ENCODE assay signal across 17 cellular contexts in the genomic region with DNA sequence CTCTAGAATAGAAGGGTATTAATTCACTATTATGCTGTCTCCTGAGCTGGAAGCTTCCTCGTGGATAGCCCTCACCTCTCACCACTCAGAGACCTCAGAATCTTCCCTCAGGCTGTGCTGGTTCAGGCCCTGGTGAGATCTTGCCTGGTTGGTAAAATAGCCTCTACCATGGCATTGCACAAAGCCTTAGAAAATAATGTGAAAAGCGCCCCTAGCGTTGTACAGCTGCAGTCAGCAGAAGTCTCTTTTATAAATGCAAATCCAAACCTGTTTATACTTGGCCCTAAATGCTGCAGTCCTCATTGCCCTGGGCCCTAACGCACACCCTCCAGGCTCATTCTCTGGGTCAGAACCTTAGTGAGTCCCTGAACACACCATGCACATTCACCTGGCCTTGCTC.
A peak's percentile ranks its signal among the peaks of the same experiment; 100 is the strongest.
DNase-seq lines count a peak whose midpoint lies in the region; ATAC-seq, FAIRE-seq and TF ChIP-seq lines count a peak whose summit lies in the region.
"Had no signal": no experiment of that assay in that cellular context is flagged by ENCODE, and none has a peak within 500 bp of the region (broad histone marks: within the 10 kb centered on the region; RNA-seq: fewer than 3 reads in every experiment).

No MANE protein-coding gene starts in this region.

- H2AFZ ChIP-seq in GM23338 (peak overlapping the region; percentile 38; the same call in 1 of the 2 replicates), OCI-LY7 (ENCODE audit: low read length) (no peak overlapping the region)
- H2AFZ ChIP-seq: GM23248 had no signal

- H3K36me3 ChIP-seq in GM23338 (ENCODE audit: insufficient read depth), result no peaks in the 10 kb centered on the region
- no peaks in the 10 kb centered on the region for H3K36me3 ChIP-seq in OCI-LY7 (ENCODE audit: insufficient read depth, low read length)
- H3K36me3 ChIP-seq in kidney (ENCODE audit: control insufficient read depth in 1 of 2, insufficient read depth in 2 of 2, low read length in 2 of 2), result no peaks in the 10 kb centered on the region

- no peaks in the 10 kb centered on the region for H3K36me3 Mint-ChIP-seq in GM23338 (ENCODE audit: low read depth)
- H3K36me3 Mint-ChIP-seq in CD4-positive, alpha-beta T cell (ENCODE audit: low read depth), result no peaks in the 10 kb centered on the region
- H3K36me3 Mint-ChIP-seq: activated naive CD8-positive, alpha-beta T cell; mesothelial cell of epicardium; stimulated activated effector memory CD8-positive, alpha-beta T cell treated with anti-CD3 and anti-CD28 coated beads, Interleukin-12 subunit alpha, Interleukin-12 subunit beta, amount 100 ng/mL, for 72 hours had no signal

- TF ChIP-seq CTCF in AG04450 (IDR thresholded peaks at IDR 0.05; ENCODE audit: low read depth, low read length) (0 out of 2 replicates have a peak, but pooled peaks have one; percentile 3), GM23338 (conservative IDR thresholded peaks at IDR 0.05; ENCODE audit: low read depth in 2 of 2) (peak; percentile 32 to 46; a peak in 3 of 4 replicates), OCI-LY7 (conservative IDR thresholded peaks at IDR 0.05; ENCODE audit: low read length) (peak; percentile 59; the same call in 1 of the 2 replicates), epithelial cell of esophagus (IDR thresholded peaks at IDR 0.05; ENCODE audit: insufficient read depth, low read depth, low read length, missing control alignments) (no peak), kidney (IDR thresholded peaks at IDR 0.05; ENCODE audit: borderline replicate concordance, extremely low read depth, insufficient read depth) (no peak)
- no peak for TF ChIP-seq CTCF in CD4-positive, alpha-beta T cell (IDR thresholded peaks at IDR 0.05)

- POLR2A ChIA-PET in AG04450 (lab: Yijun Ruan, JAX) (no interaction called here), OCI-LY7 (lab: Charles Lee) (interaction anchor here (0.5 kb wide), 1 partner anchor 1052 kb away, joined by 7 read pairs; no protein-coding TSS in a partner anchor)
- POLR2A ChIA-PET in CD4-positive, alpha-beta T cell (lab: Charles Lee), result no interaction called here

- H3K9me2 ChIP-seq in GM23338 (ENCODE audit: insufficient read depth), result no peaks in the 10 kb centered on the region
- H3K9me2 ChIP-seq in OCI-LY7 (ENCODE audit: insufficient read depth, low read length), result no peaks in the 10 kb centered on the region

- no peak overlapping the region for H3K27ac Mint-ChIP-seq in GM23338
- no peak overlapping the region for H3K27ac Mint-ChIP-seq in CD4-positive, alpha-beta T cell
- H3K27ac Mint-ChIP-seq: activated naive CD8-positive, alpha-beta T cell; mesothelial cell of epicardium; stimulated activated effector memory CD8-positive, alpha-beta T cell treated with anti-CD3 and anti-CD28 coated beads, Interleukin-12 subunit alpha, Interleukin-12 subunit beta, amount 100 ng/mL, for 72 hours had no signal

- peak; percentile 33; the same call in 2 of the 3 replicates for ATAC-seq in GM23338
- ATAC-seq in CD4-positive, alpha-beta T cell (ENCODE audit: poor library complexity), result no peak
- no peak for ATAC-seq in GM19395 (IDR thresholded peaks at IDR 0.05; ENCODE audit: unreplicated experiment)
- ATAC-seq: stimulated activated effector memory CD8-positive, alpha-beta T cell treated with anti-CD3 and anti-CD28 coated beads, Interleukin-12 subunit alpha, Interleukin-12 subunit beta, amount 100 ng/mL, for 72 hours had no signal

- H3K9me3 ChIP-seq in AG04450 (ENCODE audit: control insufficient read depth, insufficient read depth, low read length) (no peaks in the 10 kb centered on the region; the same call in 1 of the 2 replicates), OCI-LY7 (ENCODE audit: low read length) (no peaks in the 10 kb centered on the region), kidney (ENCODE audit: control insufficient read depth in 1 of 2, low read length in 2 of 2) (no peaks in the 10 kb centered on the region)
- H3K9me3 ChIP-seq in CD4-positive, alpha-beta T cell (ENCODE audit: control insufficient read depth, low read length), result no peaks in the 10 kb centered on the region

- FAIRE-seq in kidney (lab: Jason Lieb, UNC), result no peak
- FAIRE-seq: islet of Langerhans had no signal

- intact Hi-C loops in OCI-LY7 (cut with micrococcal nuclease; ENCODE audit: unreplicated experiment) (no loop called here), kidney (cut with DNase I) (no loop called here)
- intact Hi-C loops in CD4-positive, alpha-beta T cell (cut with DNase I, micrococcal nuclease), result no loop called here

- H4K20me1 ChIP-seq in GM23338 (replicated peaks; ENCODE audit: insufficient read depth) (no peaks in the 10 kb centered on the region), OCI-LY7 (ENCODE audit: insufficient read depth, low read length) (no peaks in the 10 kb centered on the region)

- H3K9me3 Mint-ChIP-seq in GM23338, result no peaks in the 10 kb centered on the region
- no peaks in the 10 kb centered on the region for H3K9me3 Mint-ChIP-seq in CD4-positive, alpha-beta T cell
- H3K9me3 Mint-ChIP-seq: stimulated activated effector memory CD8-positive, alpha-beta T cell treated with anti-CD3 and anti-CD28 coated beads, Interleukin-12 subunit alpha, Interleukin-12 subunit beta, amount 100 ng/mL, for 72 hours had no signal

- no peak overlapping the region for H3K4me3 Mint-ChIP-seq in GM23338
- no peak overlapping the region for H3K4me3 Mint-ChIP-seq in CD4-positive, alpha-beta T cell
- H3K4me3 Mint-ChIP-seq: activated naive CD8-positive, alpha-beta T cell; mesothelial cell of epicardium; stimulated activated effector memory CD8-positive, alpha-beta T cell treated with anti-CD3 and anti-CD28 coated beads, Interleukin-12 subunit alpha, Interleukin-12 subunit beta, amount 100 ng/mL, for 72 hours had no signal

- H3K4me3 ChIP-seq in AG04450 (ENCODE audit: low read depth, low read length), result no peak overlapping the region
- H3K4me3 ChIP-seq in GM23338, result no peak overlapping the region
- no peak overlapping the region for H3K4me3 ChIP-seq in OCI-LY7 (ENCODE audit: low read depth, low read length, poor library complexity, severe bottlenecking)
- H3K4me3 ChIP-seq in epithelial cell of esophagus (ENCODE audit: low read length), result no peak overlapping the region
- H3K4me3 ChIP-seq in kidney (ENCODE audit: low read length in 2 of 2), result no peak overlapping the region
- H3K4me3 ChIP-seq: GM23248 had no signal

- H3F3A ChIP-seq in GM23338 (replicated peaks; ENCODE audit: low read depth), result no peaks in the 10 kb centered on the region

- H3K27me3 Mint-ChIP-seq in GM23338 (ENCODE audit: insufficient read depth, low read depth, poor library complexity), result peaks cover 10% of the 10 kb centered on the region
- H3K27me3 Mint-ChIP-seq in CD4-positive, alpha-beta T cell, result no peaks in the 10 kb centered on the region

- BruUV-seq in OCI-LY7 (replicated peaks; lab: Mats Ljungman, UMichigan), result no TSS peak

- H3K4me1 Mint-ChIP-seq in GM23338, result peaks cover 7% of the 10 kb centered on the region; the same call in 2 of the 3 replicates
- no peaks in the 10 kb centered on the region for H3K4me1 Mint-ChIP-seq in CD4-positive, alpha-beta T cell (ENCODE audit: low read depth)
- H3K4me1 Mint-ChIP-seq: mesothelial cell of epicardium; stimulated activated effector memory CD8-positive, alpha-beta T cell treated with anti-CD3 and anti-CD28 coated beads, Interleukin-12 subunit alpha, Interleukin-12 subunit beta, amount 100 ng/mL, for 72 hours had no signal

- CTCF ChIA-PET in AG04450 (lab: Charles Lee) (interaction anchor here (0.8 kb wide), 1 partner anchor 170 kb away, joined by 3 read pairs; no protein-coding TSS in a partner anchor), OCI-LY7 (lab: Charles Lee; ENCODE audit: unreplicated experiment) (no interaction called here)
- CTCF ChIA-PET in CD4-positive, alpha-beta T cell (lab: Charles Lee), result no interaction called here

- H3K27me3 ChIP-seq in AG04450 (ENCODE audit: control insufficient read depth, insufficient read depth, low read length), result no peaks in the 10 kb centered on the region
- H3K27me3 ChIP-seq in GM23338 (ENCODE audit: insufficient read depth), result no peaks in the 10 kb centered on the region
- H3K27me3 ChIP-seq in CD4-positive, alpha-beta T cell (ENCODE audit: control insufficient read depth, insufficient read depth, low read length), result no peaks in the 10 kb centered on the region

- DNase-seq in AG04450 (ENCODE audit: low read depth, low spot score), result no peak
- peak; percentile 36 for DNase-seq in GM23338 (ENCODE audit: low spot score)
- DNase-seq in OCI-LY7 (ENCODE audit: low spot score), result peak; percentile 3
- DNase-seq in epithelial cell of esophagus (ENCODE audit: low read depth), result peak; percentile 2
- DNase-seq in CD4-positive, alpha-beta T cell, result no peak
- no peak for DNase-seq in kidney
- DNase-seq in NCI-H2107 treated with DMSO at 0.1 percent for 48 hours (lab: John Stamatoyannopoulos, UW; ENCODE audit: unreplicated experiment), result no peak
- DNase-seq: activated T-cell treated with anti-CD3 and anti-CD28 coated beads for 4 hours, DMS153, GM23248, NCI-H1436 treated with DMSO at 0.1 percent for 48 hours, NCI-H510A treated with DMSO at 0.1 percent for 48 hours had no signal

- H3K79me2 ChIP-seq in GM23338 (replicated peaks; ENCODE audit: insufficient read depth) (no peaks in the 10 kb centered on the region), OCI-LY7 (ENCODE audit: insufficient read depth, low read depth, low read length) (no peaks in the 10 kb centered on the region)

- H3K27ac ChIP-seq in AG04450 (ENCODE audit: low read depth, low read length) (no peak overlapping the region), GM23338 (ENCODE audit: low read depth) (no peak overlapping the region), OCI-LY7 (ENCODE audit: low read depth, low read length, poor library complexity, severe bottlenecking) (no peak overlapping the region), kidney (ENCODE audit: low read depth in 2 of 2, low read length in 2 of 2) (no peak overlapping the region)
- H3K27ac ChIP-seq in CD4-positive, alpha-beta T cell (ENCODE audit: low read depth, low read length), result no peak overlapping the region
- H3K27ac ChIP-seq: GM23248 had no signal

- H3K4me1 ChIP-seq in GM23338 (ENCODE audit: insufficient read depth), result no peaks in the 10 kb centered on the region; the same call in 1 of the 2 replicates
- H3K4me1 ChIP-seq in OCI-LY7 (ENCODE audit: insufficient read depth, low read length, poor library complexity, severe bottlenecking), result no peaks in the 10 kb centered on the region
- no peaks in the 10 kb centered on the region for H3K4me1 ChIP-seq in kidney (ENCODE audit: control insufficient read depth in 1 of 2, insufficient read depth in 1 of 2, low read depth in 1 of 2, low read length in 2 of 2)

- H3K4me2 ChIP-seq in GM23338 (no peak overlapping the region), OCI-LY7 (ENCODE audit: low read length) (no peak overlapping the region)

- no peak overlapping the region for H3K9ac ChIP-seq in kidney (ENCODE audit: low read length in 2 of 2)
- H3K9ac ChIP-seq: GM23248 had no signal

TF ChIP-seq in GM23338, 12 proteins besides CTCF, POLR2A, EP300 and RAD21 (continues in another document):
- TF ChIP-seq EZH2 (IDR thresholded peaks at IDR 0.05; ENCODE audit: low read depth, unreplicated experiment), result no peak

Comparison
In these comparisons a context has a peak if more than half of its experiments do, and no peak if none do; other contexts are left out.
1. DNase-seq: peak in GM23338 (single experiment), OCI-LY7 (single experiment) and epithelial cell of esophagus (single experiment); none in AG04450 (single experiment), CD4-positive, alpha-beta T cell (0 of 10), kidney (single experiment) and NCI-H2107 treated with DMSO at 0.1 percent for 48 hours (single experiment).
2. CTCF ChIP-seq: peak in AG04450 (single experiment), GM23338 (2 of 2) and OCI-LY7 (single experiment); none in epithelial cell of esophagus (single experiment), CD4-positive, alpha-beta T cell (single experiment) and kidney (single experiment).